ENCODE assay signal across 31 cellular contexts in the genomic region with DNA sequence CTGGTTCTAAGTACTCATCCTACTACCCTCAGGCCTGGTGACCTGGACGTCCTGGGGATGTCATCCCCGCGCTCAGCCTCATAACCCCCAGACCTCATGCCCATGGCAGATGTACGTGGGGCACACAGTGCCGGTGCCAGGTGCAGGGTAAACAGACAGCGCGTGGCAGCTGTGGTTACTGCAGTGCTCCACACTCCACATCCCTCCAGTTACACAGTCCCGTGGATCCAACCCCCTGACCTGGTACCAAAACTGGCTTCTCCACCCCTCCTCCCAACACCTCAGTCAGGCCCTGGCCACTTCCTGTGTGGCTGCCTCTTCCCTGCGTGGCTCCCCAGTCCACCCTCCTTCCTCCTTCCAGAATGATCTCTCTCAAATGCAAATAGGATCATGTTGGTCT.
DNase-seq lines count a peak whose midpoint lies in the region; ATAC-seq and TF ChIP-seq lines count a peak whose summit lies in the region.
"Had no signal": no experiment of that assay in that cellular context is flagged by ENCODE, and none has a peak within 500 bp of the region (broad histone marks: within the 10 kb centered on the region; RNA-seq: fewer than 3 reads in every experiment).

No MANE protein-coding gene starts in this region.

- POLR2A ChIA-PET in activated naive CD8-positive, alpha-beta T cell treated with anti-CD3 and anti-CD28 coated beads, Interleukin-2, amount 10 ng/mL, durations not matched to agents 7 days and 5 days (lab: Charles Lee): no interaction called here
- POLR2A ChIA-PET in WTC11 (lab: Charles Lee): interaction anchor here (0.6 kb wide), 1 partner anchor 15 kb away, joined by 3 read pairs; no protein-coding TSS in a partner anchor
- POLR2A ChIA-PET in CD4-positive, alpha-beta memory T cell (lab: Charles Lee; ENCODE audit: partially characterized antibody): no interaction called here

- no peaks in the 10 kb centered on the region for H3K36me3 Mint-ChIP-seq in activated naive CD8-positive, alpha-beta T cell treated with anti-CD3 and anti-CD28 coated beads, Interleukin-2, amount 10 ng/mL, durations not matched to agents 7 days and 5 days
- no peaks in the 10 kb centered on the region for H3K36me3 Mint-ChIP-seq in activated naive CD8-positive, alpha-beta T cell treated with anti-CD3 and anti-CD28 coated beads, Interleukin-2, amount 50 U/mL, for 24 hours (ENCODE audit: low read depth)
- H3K36me3 Mint-ChIP-seq in WTC11: no peaks in the 10 kb centered on the region
- no peaks in the 10 kb centered on the region for H3K36me3 Mint-ChIP-seq in CD4-positive, alpha-beta memory T cell
- H3K36me3 Mint-ChIP-seq: memory B cell had no signal

- TF ChIP-seq CTCF in WTC11 (IDR thresholded peaks at IDR 0.05): no peak

- peaks cover 3% of the 10 kb centered on the region for H3K27me3 Mint-ChIP-seq in activated naive CD8-positive, alpha-beta T cell treated with anti-CD3 and anti-CD28 coated beads, Interleukin-2, amount 10 ng/mL, durations not matched to agents 7 days and 5 days
- peaks cover 5% of the 10 kb centered on the region for H3K27me3 Mint-ChIP-seq in activated naive CD8-positive, alpha-beta T cell treated with anti-CD3 and anti-CD28 coated beads, Interleukin-2, amount 50 U/mL, for 24 hours
- no peaks in the 10 kb centered on the region for H3K27me3 Mint-ChIP-seq in WTC11 (ENCODE audit: low read depth)
- peaks cover 17 to 33% of the 10 kb centered on the region in 2 donors for H3K27me3 Mint-ChIP-seq in CD4-positive, alpha-beta memory T cell

- intact Hi-C loops in CD4-positive, alpha-beta memory T cell (cut with micrococcal nuclease): no loop called here

- no peaks in the 10 kb centered on the region for H3K36me3 ChIP-seq in CD4-positive, alpha-beta memory T cell (ENCODE audit: insufficient read depth, low read length)
- H3K36me3 ChIP-seq: adrenal gland, brain microvascular endothelial cell had no signal

- H3K4me3 Mint-ChIP-seq in activated naive CD8-positive, alpha-beta T cell treated with anti-CD3 and anti-CD28 coated beads, Interleukin-2, amount 10 ng/mL, durations not matched to agents 7 days and 5 days: no peak overlapping the region
- no peak overlapping the region for H3K4me3 Mint-ChIP-seq in activated naive CD8-positive, alpha-beta T cell treated with anti-CD3 and anti-CD28 coated beads, Interleukin-2, amount 50 U/mL, for 24 hours
- no peak overlapping the region for H3K4me3 Mint-ChIP-seq in WTC11
- no peak overlapping the region for H3K4me3 Mint-ChIP-seq in CD4-positive, alpha-beta memory T cell
- H3K4me3 Mint-ChIP-seq: CD4-positive, alpha-beta T cell; memory B cell; neural crest cell had no signal

- peak; percentile 26 for ATAC-seq in activated naive CD8-positive, alpha-beta T cell treated with anti-CD3 and anti-CD28 coated beads, Interleukin-2, amount 10 ng/mL, durations not matched to agents 7 days and 5 days (ENCODE audit: low read depth)
- ATAC-seq in activated naive CD8-positive, alpha-beta T cell treated with anti-CD3 and anti-CD28 coated beads, Interleukin-2, amount 50 U/mL, for 24 hours: no peak
- ATAC-seq in WTC11 (peak; percentile 30), GM19328 (IDR thresholded peaks at IDR 0.05; ENCODE audit: unreplicated experiment) (no peak), GM18907 (IDR thresholded peaks at IDR 0.05; ENCODE audit: unreplicated experiment) (no peak)
- ATAC-seq: activated CD4-positive, CD25-positive, alpha-beta regulatory T cell treated with anti-CD3 and anti-CD28 coated beads, Interleukin-2, amount 50 U/mL, for 24 hours; left lobe of liver; PC-3; Right ventricle myocardium inferior had no signal

- peak overlapping the region; percentile 5 for H3K27ac Mint-ChIP-seq in activated naive CD8-positive, alpha-beta T cell treated with anti-CD3 and anti-CD28 coated beads, Interleukin-2, amount 10 ng/mL, durations not matched to agents 7 days and 5 days
- H3K27ac Mint-ChIP-seq in activated naive CD8-positive, alpha-beta T cell treated with anti-CD3 and anti-CD28 coated beads, Interleukin-2, amount 50 U/mL, for 24 hours: no peak overlapping the region
- H3K27ac Mint-ChIP-seq in WTC11: no peak overlapping the region
- H3K27ac Mint-ChIP-seq in CD4-positive, alpha-beta memory T cell: no peak overlapping the region
- H3K27ac Mint-ChIP-seq: CD4-positive, alpha-beta T cell; memory B cell had no signal

- no peak for DNase-seq in activated naive CD8-positive, alpha-beta T cell treated with anti-CD3 and anti-CD28 coated beads, Interleukin-2, amount 10 ng/mL, durations not matched to agents 7 days and 5 days
- DNase-seq in activated naive CD8-positive, alpha-beta T cell treated with anti-CD3 and anti-CD28 coated beads, Interleukin-2, amount 50 U/mL, for 24 hours: no peak
- DNase-seq in WTC11 (ENCODE audit: low spot score) (no peak), globus pallidus (ENCODE audit: low spot score) (peak; percentile 45), NCI-H774 (lab: John Stamatoyannopoulos, UW) (no peak)
- no peak for DNase-seq in CD4-positive, alpha-beta memory T cell
- DNase-seq: activated CD4-positive, alpha-beta T cell treated with anti-CD3 and anti-CD28 coated beads, Interleukin-2, amount 50 U/mL, for 48 hours; activated CD8-positive, alpha-beta memory T cell treated with anti-CD3 and anti-CD28 coated beads, Interleukin-2, amount 50 U/mL, for 4 hours; activated naive CD4-positive, alpha-beta T cell treated with Interleukin-2 at 50 U/mL for 16 hours; adrenal gland; brain microvascular endothelial cell; CD4-positive, alpha-beta T cell; DMS 273 treated with DMSO at 0.1 percent for 48 hours; effector CD8-positive, alpha-beta T cell; NCI-H187; NCI-H2171 treated with DMSO at 0.1 percent for 48 hours; NCI-H510A; PC-3; SK-N-SH; stimulated activated CD4-positive, alpha-beta T cell treated with anti-CD3 and anti-CD28 coated beads, Interleukin-1b, Interleukin-23, amount 100 ng/mL, for 48 hours; stimulated activated naive CD4-positive, alpha-beta T cell treated with Interleukin-2 at 50 U/mL for 16 hours; testis had no signal

- peaks cover 7% of the 10 kb centered on the region for H3K4me1 Mint-ChIP-seq in activated naive CD8-positive, alpha-beta T cell treated with anti-CD3 and anti-CD28 coated beads, Interleukin-2, amount 10 ng/mL, durations not matched to agents 7 days and 5 days
- H3K4me1 Mint-ChIP-seq in activated naive CD8-positive, alpha-beta T cell treated with anti-CD3 and anti-CD28 coated beads, Interleukin-2, amount 50 U/mL, for 24 hours: no peaks in the 10 kb centered on the region
- peaks cover 30% of the 10 kb centered on the region for H3K4me1 Mint-ChIP-seq in WTC11
- peaks cover 0 to 6% (median 5%) of the 10 kb centered on the region in 4 donors for H3K4me1 Mint-ChIP-seq in CD4-positive, alpha-beta memory T cell

- H3K9me3 ChIP-seq in CD4-positive, alpha-beta memory T cell (ENCODE audit: control insufficient read depth in 1 of 2, low read length in 2 of 2): no peaks in the 10 kb centered on the region
- H3K9me3 ChIP-seq: adrenal gland, SK-N-SH, testis had no signal

- H3K9me3 Mint-ChIP-seq in activated naive CD8-positive, alpha-beta T cell treated with anti-CD3 and anti-CD28 coated beads, Interleukin-2, amount 10 ng/mL, durations not matched to agents 7 days and 5 days: no peaks in the 10 kb centered on the region
- H3K9me3 Mint-ChIP-seq in activated naive CD8-positive, alpha-beta T cell treated with anti-CD3 and anti-CD28 coated beads, Interleukin-2, amount 50 U/mL, for 24 hours: no peaks in the 10 kb centered on the region
- H3K9me3 Mint-ChIP-seq in WTC11: no peaks in the 10 kb centered on the region
- no peaks in the 10 kb centered on the region for H3K9me3 Mint-ChIP-seq in CD4-positive, alpha-beta memory T cell
- H3K9me3 Mint-ChIP-seq: CD4-positive, alpha-beta T cell; memory B cell; neural crest cell had no signal

- H3K27ac ChIP-seq in CD4-positive, alpha-beta memory T cell (ENCODE audit: low read depth, low read length): no peak overlapping the region
- H3K27ac ChIP-seq: adrenal gland, brain microvascular endothelial cell, parathyroid adenoma, testis had no signal

- CTCF ChIA-PET in WTC11 (lab: Charles Lee): no interaction called here
- CTCF ChIA-PET in CD4-positive, alpha-beta memory T cell (lab: Charles Lee; ENCODE audit: partially characterized antibody): no interaction called here

- no peaks in the 10 kb centered on the region for H3K27me3 ChIP-seq in CD4-positive, alpha-beta memory T cell (ENCODE audit: insufficient read depth, low read length)
- H3K27me3 ChIP-seq: adrenal gland, testis had no signal

- H3K4me3 ChIP-seq in CD4-positive, alpha-beta memory T cell (ENCODE audit: low read length in 2 of 2): no peak overlapping the region
- H3K4me3 ChIP-seq: adrenal gland, smooth muscle cell, testis had no signal

- no peaks in the 10 kb centered on the region for H3K4me1 ChIP-seq in CD4-positive, alpha-beta memory T cell (ENCODE audit: insufficient read depth, low read length)
- H3K4me1 ChIP-seq: adrenal gland, parathyroid adenoma, testis had no signal

TF ChIP-seq in WTC11, 78 proteins besides CTCF, POLR2A, EP300 and RAD21 (continues in another document):
- TF ChIP-seq, protein P1, sequence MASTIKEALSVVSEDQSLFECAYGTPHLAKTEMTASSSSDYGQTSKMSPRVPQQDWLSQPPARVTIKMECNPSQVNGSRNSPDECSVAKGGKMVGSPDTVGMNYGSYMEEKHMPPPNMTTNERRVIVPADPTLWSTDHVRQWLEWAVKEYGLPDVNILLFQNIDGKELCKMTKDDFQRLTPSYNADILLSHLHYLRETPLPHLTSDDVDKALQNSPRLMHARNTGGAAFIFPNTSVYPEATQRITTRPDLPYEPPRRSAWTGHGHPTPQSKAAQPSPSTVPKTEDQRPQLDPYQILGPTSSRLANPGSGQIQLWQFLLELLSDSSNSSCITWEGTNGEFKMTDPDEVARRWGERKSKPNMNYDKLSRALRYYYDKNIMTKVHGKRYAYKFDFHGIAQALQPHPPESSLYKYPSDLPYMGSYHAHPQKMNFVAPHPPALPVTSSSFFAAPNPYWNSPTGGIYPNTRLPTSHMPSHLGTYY (CRISPR knock-in tag; IDR thresholded peaks at IDR 0.05): no peak

Comparison
In these comparisons a context has a peak if more than half of its experiments do, and no peak if none do; other contexts are left out.
1. ATAC-seq: peak in activated naive CD8-positive, alpha-beta T cell treated with anti-CD3 and anti-CD28 coated beads, Interleukin-2, amount 10 ng/mL, durations not matched to agents 7 days and 5 days (single experiment) and WTC11 (single experiment); none in activated naive CD8-positive, alpha-beta T cell treated with anti-CD3 and anti-CD28 coated beads, Interleukin-2, amount 50 U/mL, for 24 hours (single experiment), GM19328 (single experiment) and GM18907 (single experiment).